ENCODE assay signal across 2 cellular contexts in the genomic region with DNA sequence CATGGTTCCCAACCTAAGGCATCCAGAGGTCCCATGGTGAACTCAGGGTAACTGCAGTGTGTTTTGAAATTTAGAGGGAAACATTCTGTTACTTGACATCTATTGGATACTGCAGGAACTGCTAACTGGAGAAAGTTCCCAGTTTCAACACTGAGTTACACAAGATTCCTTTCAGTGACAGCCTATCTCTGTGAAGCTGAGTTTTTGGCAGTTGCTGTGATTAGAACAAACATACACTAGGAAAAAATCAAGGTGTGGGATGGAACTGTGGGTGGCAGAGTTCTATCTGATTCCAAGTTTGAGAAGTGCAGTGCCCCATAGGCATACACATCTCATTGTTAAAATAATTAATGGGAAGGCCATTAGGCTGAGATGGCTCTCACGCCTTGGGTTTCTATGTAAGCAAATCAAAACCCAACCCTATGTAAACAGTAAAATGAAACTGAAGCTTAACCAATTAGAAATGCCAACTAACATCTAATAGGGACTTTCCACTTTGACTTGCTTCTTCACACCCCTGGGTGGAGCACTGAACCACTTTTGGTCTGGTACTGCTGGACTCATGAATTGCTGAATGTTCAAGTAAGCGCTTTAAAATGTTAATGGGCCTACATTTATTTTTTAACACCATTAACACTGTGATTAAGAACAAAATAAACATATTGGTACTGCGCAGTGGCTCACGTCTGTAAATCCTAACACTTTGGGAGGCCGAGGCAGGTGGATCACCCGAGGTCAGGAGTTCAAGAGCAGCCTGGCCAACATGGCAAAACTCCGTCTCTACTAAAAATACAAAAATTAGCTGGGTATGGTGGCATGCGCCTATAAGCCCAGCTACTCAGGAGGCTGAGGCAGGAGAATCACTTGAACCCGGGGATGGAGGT.
TF ChIP-seq lines count a peak whose summit lies in the region.

No MANE protein-coding gene starts in this region.

TF ChIP-seq in Ishikawa, 13 proteins besides CTCF, POLR2A, EP300 and RAD21 (continued from another document):
- TF ChIP-seq, protein P1, sequence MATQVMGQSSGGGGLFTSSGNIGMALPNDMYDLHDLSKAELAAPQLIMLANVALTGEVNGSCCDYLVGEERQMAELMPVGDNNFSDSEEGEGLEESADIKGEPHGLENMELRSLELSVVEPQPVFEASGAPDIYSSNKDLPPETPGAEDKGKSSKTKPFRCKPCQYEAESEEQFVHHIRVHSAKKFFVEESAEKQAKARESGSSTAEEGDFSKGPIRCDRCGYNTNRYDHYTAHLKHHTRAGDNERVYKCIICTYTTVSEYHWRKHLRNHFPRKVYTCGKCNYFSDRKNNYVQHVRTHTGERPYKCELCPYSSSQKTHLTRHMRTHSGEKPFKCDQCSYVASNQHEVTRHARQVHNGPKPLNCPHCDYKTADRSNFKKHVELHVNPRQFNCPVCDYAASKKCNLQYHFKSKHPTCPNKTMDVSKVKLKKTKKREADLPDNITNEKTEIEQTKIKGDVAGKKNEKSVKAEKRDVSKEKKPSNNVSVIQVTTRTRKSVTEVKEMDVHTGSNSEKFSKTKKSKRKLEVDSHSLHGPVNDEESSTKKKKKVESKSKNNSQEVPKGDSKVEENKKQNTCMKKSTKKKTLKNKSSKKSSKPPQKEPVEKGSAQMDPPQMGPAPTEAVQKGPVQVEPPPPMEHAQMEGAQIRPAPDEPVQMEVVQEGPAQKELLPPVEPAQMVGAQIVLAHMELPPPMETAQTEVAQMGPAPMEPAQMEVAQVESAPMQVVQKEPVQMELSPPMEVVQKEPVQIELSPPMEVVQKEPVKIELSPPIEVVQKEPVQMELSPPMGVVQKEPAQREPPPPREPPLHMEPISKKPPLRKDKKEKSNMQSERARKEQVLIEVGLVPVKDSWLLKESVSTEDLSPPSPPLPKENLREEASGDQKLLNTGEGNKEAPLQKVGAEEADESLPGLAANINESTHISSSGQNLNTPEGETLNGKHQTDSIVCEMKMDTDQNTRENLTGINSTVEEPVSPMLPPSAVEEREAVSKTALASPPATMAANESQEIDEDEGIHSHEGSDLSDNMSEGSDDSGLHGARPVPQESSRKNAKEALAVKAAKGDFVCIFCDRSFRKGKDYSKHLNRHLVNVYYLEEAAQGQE (IDR thresholded peaks at IDR 0.05; ENCODE audit: low read depth), result no peak
- no peak for TF ChIP-seq CEBPB (IDR thresholded peaks at IDR 0.05)
- TF ChIP-seq, protein P2, sequence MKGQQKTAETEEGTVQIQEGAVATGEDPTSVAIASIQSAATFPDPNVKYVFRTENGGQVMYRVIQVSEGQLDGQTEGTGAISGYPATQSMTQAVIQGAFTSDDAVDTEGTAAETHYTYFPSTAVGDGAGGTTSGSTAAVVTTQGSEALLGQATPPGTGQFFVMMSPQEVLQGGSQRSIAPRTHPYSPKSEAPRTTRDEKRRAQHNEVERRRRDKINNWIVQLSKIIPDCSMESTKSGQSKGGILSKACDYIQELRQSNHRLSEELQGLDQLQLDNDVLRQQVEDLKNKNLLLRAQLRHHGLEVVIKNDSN (IDR thresholded peaks at IDR 0.05), result no peak
TF ChIP-seq in Ishikawa: peak in this region for 0.

TF ChIP-seq in GM12878, 131 proteins besides CTCF, POLR2A, EP300 and RAD21 (continued from another document and continues in another):
- TF ChIP-seq, protein P3, sequence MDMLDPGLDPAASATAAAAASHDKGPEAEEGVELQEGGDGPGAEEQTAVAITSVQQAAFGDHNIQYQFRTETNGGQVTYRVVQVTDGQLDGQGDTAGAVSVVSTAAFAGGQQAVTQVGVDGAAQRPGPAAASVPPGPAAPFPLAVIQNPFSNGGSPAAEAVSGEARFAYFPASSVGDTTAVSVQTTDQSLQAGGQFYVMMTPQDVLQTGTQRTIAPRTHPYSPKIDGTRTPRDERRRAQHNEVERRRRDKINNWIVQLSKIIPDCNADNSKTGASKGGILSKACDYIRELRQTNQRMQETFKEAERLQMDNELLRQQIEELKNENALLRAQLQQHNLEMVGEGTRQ (IDR thresholded peaks at IDR 0.05; ENCODE audit: borderline replicate concordance, low read depth, low read length), result no peak
- peak in 1 of 2 experiments; percentile 29; a peak in 1 of 4 replicates for TF ChIP-seq BHLHE40 (IDR thresholded peaks at IDR 0.05; ENCODE audit: borderline replicate concordance in 1 of 2, low read depth in 2 of 2, low read length in 1 of 2)
- 0 out of 2 replicates have a peak, but pooled peaks have one; percentile 46 for TF ChIP-seq MTA3 (IDR thresholded peaks at IDR 0.05; ENCODE audit: borderline replicate concordance, low read length)
- TF ChIP-seq POU2F2 (IDR thresholded peaks at IDR 0.05; ENCODE audit: borderline replicate concordance, low read depth, low read length), result no peak
- peak; percentile 61 for TF ChIP-seq NR2F1 (conservative IDR thresholded peaks at IDR 0.05)
- no peak for TF ChIP-seq YBX1 (IDR thresholded peaks at IDR 0.05)
- TF ChIP-seq SRF (IDR thresholded peaks at IDR 0.05; ENCODE audit: low read depth in 2 of 2, low read length in 2 of 2), result no peak
- TF ChIP-seq EZH2 (IDR thresholded peaks at IDR 0.05; ENCODE audit: borderline replicate concordance, control insufficient read depth, low read depth, low read length), result no peak
- TF ChIP-seq ZNF217 (IDR thresholded peaks at IDR 0.05), result 0 out of 2 replicates have a peak, but pooled peaks have one; percentile 47
- TF ChIP-seq, protein P4, sequence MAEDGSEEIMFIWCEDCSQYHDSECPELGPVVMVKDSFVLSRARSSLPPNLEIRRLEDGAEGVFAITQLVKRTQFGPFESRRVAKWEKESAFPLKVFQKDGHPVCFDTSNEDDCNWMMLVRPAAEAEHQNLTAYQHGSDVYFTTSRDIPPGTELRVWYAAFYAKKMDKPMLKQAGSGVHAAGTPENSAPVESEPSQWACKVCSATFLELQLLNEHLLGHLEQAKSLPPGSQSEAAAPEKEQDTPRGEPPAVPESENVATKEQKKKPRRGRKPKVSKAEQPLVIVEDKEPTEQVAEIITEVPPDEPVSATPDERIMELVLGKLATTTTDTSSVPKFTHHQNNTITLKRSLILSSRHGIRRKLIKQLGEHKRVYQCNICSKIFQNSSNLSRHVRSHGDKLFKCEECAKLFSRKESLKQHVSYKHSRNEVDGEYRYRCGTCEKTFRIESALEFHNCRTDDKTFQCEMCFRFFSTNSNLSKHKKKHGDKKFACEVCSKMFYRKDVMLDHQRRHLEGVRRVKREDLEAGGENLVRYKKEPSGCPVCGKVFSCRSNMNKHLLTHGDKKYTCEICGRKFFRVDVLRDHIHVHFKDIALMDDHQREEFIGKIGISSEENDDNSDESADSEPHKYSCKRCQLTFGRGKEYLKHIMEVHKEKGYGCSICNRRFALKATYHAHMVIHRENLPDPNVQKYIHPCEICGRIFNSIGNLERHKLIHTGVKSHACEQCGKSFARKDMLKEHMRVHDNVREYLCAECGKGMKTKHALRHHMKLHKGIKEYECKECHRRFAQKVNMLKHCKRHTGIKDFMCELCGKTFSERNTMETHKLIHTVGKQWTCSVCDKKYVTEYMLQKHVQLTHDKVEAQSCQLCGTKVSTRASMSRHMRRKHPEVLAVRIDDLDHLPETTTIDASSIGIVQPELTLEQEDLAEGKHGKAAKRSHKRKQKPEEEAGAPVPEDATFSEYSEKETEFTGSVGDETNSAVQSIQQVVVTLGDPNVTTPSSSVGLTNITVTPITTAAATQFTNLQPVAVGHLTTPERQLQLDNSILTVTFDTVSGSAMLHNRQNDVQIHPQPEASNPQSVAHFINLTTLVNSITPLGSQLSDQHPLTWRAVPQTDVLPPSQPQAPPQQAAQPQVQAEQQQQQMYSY (CRISPR knock-in tag; IDR thresholded peaks at IDR 0.05), result no peak
- no peak for TF ChIP-seq MEF2B (IDR thresholded peaks at IDR 0.05; ENCODE audit: partially characterized antibody, poor library complexity, severe bottlenecking)
- TF ChIP-seq, protein P5, sequence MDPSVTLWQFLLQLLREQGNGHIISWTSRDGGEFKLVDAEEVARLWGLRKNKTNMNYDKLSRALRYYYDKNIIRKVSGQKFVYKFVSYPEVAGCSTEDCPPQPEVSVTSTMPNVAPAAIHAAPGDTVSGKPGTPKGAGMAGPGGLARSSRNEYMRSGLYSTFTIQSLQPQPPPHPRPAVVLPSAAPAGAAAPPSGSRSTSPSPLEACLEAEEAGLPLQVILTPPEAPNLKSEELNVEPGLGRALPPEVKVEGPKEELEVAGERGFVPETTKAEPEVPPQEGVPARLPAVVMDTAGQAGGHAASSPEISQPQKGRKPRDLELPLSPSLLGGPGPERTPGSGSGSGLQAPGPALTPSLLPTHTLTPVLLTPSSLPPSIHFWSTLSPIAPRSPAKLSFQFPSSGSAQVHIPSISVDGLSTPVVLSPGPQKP (IDR thresholded peaks at IDR 0.05; ENCODE audit: low read depth, low read length), result no peak
- TF ChIP-seq, protein P6, sequence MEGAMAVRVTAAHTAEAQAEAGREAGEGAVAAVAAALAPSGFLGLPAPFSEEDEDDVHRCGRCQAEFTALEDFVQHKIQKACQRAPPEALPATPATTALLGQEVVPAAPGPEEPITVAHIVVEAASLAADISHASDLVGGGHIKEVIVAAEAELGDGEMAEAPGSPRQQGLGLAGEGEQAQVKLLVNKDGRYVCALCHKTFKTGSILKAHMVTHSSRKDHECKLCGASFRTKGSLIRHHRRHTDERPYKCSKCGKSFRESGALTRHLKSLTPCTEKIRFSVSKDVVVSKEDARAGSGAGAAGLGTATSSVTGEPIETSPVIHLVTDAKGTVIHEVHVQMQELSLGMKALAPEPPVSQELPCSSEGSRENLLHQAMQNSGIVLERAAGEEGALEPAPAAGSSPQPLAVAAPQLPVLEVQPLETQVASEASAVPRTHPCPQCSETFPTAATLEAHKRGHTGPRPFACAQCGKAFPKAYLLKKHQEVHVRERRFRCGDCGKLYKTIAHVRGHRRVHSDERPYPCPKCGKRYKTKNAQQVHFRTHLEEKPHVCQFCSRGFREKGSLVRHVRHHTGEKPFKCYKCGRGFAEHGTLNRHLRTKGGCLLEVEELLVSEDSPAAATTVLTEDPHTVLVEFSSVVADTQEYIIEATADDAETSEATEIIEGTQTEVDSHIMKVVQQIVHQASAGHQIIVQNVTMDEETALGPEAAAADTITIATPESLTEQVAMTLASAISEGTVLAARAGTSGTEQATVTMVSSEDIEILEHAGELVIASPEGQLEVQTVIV (IDR thresholded peaks at IDR 0.05; ENCODE audit: borderline replicate concordance, partially characterized antibody), result no peak
- TF ChIP-seq MYC (IDR thresholded peaks at IDR 0.05; ENCODE audit: insufficient read depth, insufficient read length, insufficient replicate concordance, low read length, severe bottlenecking), result no peak
- no peak for TF ChIP-seq KAT2A (conservative IDR thresholded peaks at IDR 0.05; ENCODE audit: control insufficient read depth, low read depth, low read length)
- no peak for TF ChIP-seq POLR2AphosphoS5 (IDR thresholded peaks at IDR 0.05; ENCODE audit: low read length)
- TF ChIP-seq STAT1 (conservative IDR thresholded peaks at IDR 0.05), result no peak
- peak; percentile 90 for TF ChIP-seq MTA2 (IDR thresholded peaks at IDR 0.05; ENCODE audit: low read depth)
- TF ChIP-seq, protein P7, sequence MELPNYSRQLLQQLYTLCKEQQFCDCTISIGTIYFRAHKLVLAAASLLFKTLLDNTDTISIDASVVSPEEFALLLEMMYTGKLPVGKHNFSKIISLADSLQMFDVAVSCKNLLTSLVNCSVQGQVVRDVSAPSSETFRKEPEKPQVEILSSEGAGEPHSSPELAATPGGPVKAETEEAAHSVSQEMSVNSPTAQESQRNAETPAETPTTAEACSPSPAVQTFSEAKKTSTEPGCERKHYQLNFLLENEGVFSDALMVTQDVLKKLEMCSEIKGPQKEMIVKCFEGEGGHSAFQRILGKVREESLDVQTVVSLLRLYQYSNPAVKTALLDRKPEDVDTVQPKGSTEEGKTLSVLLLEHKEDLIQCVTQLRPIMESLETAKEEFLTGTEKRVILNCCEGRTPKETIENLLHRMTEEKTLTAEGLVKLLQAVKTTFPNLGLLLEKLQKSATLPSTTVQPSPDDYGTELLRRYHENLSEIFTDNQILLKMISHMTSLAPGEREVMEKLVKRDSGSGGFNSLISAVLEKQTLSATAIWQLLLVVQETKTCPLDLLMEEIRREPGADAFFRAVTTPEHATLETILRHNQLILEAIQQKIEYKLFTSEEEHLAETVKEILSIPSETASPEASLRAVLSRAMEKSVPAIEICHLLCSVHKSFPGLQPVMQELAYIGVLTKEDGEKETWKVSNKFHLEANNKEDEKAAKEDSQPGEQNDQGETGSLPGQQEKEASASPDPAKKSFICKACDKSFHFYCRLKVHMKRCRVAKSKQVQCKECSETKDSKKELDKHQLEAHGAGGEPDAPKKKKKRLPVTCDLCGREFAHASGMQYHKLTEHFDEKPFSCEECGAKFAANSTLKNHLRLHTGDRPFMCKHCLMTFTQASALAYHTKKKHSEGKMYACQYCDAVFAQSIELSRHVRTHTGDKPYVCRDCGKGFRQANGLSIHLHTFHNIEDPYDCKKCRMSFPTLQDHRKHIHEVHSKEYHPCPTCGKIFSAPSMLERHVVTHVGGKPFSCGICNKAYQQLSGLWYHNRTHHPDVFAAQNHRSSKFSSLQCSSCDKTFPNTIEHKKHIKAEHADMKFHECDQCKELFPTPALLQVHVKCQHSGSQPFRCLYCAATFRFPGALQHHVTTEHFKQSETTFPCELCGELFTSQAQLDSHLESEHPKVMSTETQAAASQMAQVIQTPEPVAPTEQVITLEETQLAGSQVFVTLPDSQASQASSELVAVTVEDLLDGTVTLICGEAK (IDR thresholded peaks at IDR 0.05; ENCODE audit: borderline replicate concordance), result no peak
- no peak for TF ChIP-seq RB1 (IDR thresholded peaks at IDR 0.05; ENCODE audit: borderline replicate concordance)
- TF ChIP-seq, protein P8, sequence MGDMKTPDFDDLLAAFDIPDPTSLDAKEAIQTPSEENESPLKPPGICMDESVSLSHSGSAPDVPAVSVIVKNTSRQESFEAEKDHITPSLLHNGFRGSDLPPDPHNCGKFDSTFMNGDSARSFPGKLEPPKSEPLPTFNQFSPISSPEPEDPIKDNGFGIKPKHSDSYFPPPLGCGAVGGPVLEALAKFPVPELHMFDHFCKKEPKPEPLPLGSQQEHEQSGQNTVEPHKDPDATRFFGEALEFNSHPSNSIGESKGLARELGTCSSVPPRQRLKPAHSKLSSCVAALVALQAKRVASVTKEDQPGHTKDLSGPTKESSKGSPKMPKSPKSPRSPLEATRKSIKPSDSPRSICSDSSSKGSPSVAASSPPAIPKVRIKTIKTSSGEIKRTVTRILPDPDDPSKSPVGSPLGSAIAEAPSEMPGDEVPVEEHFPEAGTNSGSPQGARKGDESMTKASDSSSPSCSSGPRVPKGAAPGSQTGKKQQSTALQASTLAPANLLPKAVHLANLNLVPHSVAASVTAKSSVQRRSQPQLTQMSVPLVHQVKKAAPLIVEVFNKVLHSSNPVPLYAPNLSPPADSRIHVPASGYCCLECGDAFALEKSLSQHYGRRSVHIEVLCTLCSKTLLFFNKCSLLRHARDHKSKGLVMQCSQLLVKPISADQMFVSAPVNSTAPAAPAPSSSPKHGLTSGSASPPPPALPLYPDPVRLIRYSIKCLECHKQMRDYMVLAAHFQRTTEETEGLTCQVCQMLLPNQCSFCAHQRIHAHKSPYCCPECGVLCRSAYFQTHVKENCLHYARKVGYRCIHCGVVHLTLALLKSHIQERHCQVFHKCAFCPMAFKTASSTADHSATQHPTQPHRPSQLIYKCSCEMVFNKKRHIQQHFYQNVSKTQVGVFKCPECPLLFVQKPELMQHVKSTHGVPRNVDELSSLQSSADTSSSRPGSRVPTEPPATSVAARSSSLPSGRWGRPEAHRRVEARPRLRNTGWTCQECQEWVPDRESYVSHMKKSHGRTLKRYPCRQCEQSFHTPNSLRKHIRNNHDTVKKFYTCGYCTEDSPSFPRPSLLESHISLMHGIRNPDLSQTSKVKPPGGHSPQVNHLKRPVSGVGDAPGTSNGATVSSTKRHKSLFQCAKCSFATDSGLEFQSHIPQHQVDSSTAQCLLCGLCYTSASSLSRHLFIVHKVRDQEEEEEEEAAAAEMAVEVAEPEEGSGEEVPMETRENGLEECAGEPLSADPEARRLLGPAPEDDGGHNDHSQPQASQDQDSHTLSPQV (IDR thresholded peaks at IDR 0.05), result no peak; the same call in 1 of the 2 replicates
- 0 out of 2 replicates have a peak, but pooled peaks have one; percentile 33 for TF ChIP-seq ZNF207 (IDR thresholded peaks at IDR 0.05; ENCODE audit: borderline replicate concordance)
- TF ChIP-seq TBL1XR1 (IDR thresholded peaks at IDR 0.05; ENCODE audit: low read depth, low read length), result no peak
- no peak; a peak in 2 of 4 replicates for TF ChIP-seq IKZF2 (IDR thresholded peaks at IDR 0.05)
- no peak for TF ChIP-seq EED (IDR thresholded peaks at IDR 0.05; ENCODE audit: low read depth)
